ENCODE assay signal across 8 cellular contexts in the genomic region with DNA sequence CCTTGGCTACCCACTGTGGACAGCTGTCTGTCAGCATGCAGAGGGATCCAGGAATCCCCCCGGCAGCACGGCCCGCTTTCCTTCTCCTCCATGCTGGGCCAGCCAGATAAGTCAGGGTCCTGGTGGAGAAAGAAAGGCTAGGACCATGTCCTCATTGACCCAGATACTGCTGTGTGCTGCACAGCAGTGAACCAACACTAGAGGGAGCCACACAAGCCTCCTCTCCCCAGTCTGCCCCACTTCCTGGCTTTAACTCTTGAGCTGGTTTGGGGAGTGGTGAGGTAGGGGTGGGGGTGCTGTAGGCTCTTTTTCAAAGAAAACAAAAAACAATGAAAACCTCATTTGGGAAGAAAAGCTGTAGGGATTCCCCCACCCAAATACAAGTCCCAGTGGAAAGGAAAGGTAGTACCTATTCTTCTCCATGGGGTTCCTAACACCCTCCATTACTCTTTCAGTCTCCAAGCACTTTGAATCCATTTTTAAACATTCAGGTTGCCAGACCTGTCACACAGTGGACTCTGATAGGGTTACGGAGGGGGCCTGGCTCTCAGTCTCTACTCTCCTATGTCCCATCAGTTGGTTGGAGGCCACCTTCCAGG.
DNase-seq lines count a peak whose midpoint lies in the region; ATAC-seq and TF ChIP-seq lines count a peak whose summit lies in the region.

No MANE protein-coding gene starts in this region.

- DNase-seq in CMK (ENCODE audit: low read depth) (peak; percentile 20), Panc1 (ENCODE audit: low read depth, low spot score) (peak; percentile 27), endothelial cell (ENCODE audit: low spot score) (peak; percentile 60), T1000 (lab: John Stamatoyannopoulos, UW) (no peak)

- H3K27ac Mint-ChIP-seq in endothelial cell (ENCODE audit: unreplicated experiment) (no peak overlapping the region), nephron (no peak overlapping the region)

- no peaks in the 10 kb centered on the region for H3K27me3 ChIP-seq in Panc1 (ENCODE audit: control insufficient read depth, insufficient read depth, low read length)

- H3K36me3 ChIP-seq in Panc1 (ENCODE audit: control insufficient read depth, insufficient read depth, low read length), result peaks cover 16% of the 10 kb centered on the region

- no peaks in the 10 kb centered on the region; the same call in 1 of the 2 replicates for H3K4me1 ChIP-seq in Panc1 (ENCODE audit: control insufficient read depth, insufficient read depth, low read length)

- intact Hi-C loops in Panc1 (cut with micrococcal nuclease; ENCODE audit: unreplicated experiment), result no loop called here

- peaks cover 31% of the 10 kb centered on the region for H3K36me3 Mint-ChIP-seq in endothelial cell (ENCODE audit: low read depth, unreplicated experiment)
- H3K36me3 Mint-ChIP-seq in nephron (ENCODE audit: low read depth), result peaks cover 64% of the 10 kb centered on the region

- peaks cover 16% of the 10 kb centered on the region for H3K27me3 Mint-ChIP-seq in endothelial cell (ENCODE audit: unreplicated experiment)
- H3K27me3 Mint-ChIP-seq in nephron (ENCODE audit: low read depth), result peaks cover 4% of the 10 kb centered on the region

- H3K9me3 Mint-ChIP-seq in endothelial cell (ENCODE audit: unreplicated experiment), result no peaks in the 10 kb centered on the region
- H3K9me3 Mint-ChIP-seq in nephron, result no peaks in the 10 kb centered on the region

- POLR2A ChIA-PET in Panc1 (lab: Charles Lee), result no interaction called here

- H3K4me3 Mint-ChIP-seq in endothelial cell (ENCODE audit: unreplicated experiment) (peak overlapping the region; percentile 25), nephron (no peak overlapping the region)

- CTCF ChIA-PET in Panc1 (lab: Charles Lee), result interaction anchor here (0.6 to 1.4 kb wide), 2 partner anchors 26 to 194 kb away, joined by 3 to 5 read pairs; no protein-coding TSS in a partner anchor

- peaks cover 30% of the 10 kb centered on the region for H3K4me1 Mint-ChIP-seq in endothelial cell (ENCODE audit: unreplicated experiment)
- no peaks in the 10 kb centered on the region for H3K4me1 Mint-ChIP-seq in nephron

- H3K9me3 ChIP-seq in Panc1 (ENCODE audit: control insufficient read depth, insufficient read depth, low read depth, low read length), result no peaks in the 10 kb centered on the region

- no peak overlapping the region for H3K4me3 ChIP-seq in Panc1 (ENCODE audit: low read depth in 2 of 2, low read length in 2 of 2)

- in situ Hi-C loops in Panc1 (cut with HindIII; ENCODE audit: low pct_unique_long_range_greater_than_20kb, low sequenced_read_pairs), result no loop called here

- no peak overlapping the region for H3K27ac ChIP-seq in Panc1 (ENCODE audit: low read length)

- peak; percentile 83 for TF ChIP-seq CTCF in Panc1 (IDR thresholded peaks at IDR 0.05)
- peak; percentile 75 for TF ChIP-seq CTCF in endothelial cell (IDR thresholded peaks at IDR 0.05; ENCODE audit: unreplicated experiment)
- peak; percentile 48 to 56 (median 54) for TF ChIP-seq CTCF in nephron (IDR thresholded peaks at IDR 0.05; ENCODE audit: unreplicated experiment in 3 of 3)

- peak; percentile 54 for ATAC-seq in GM21381 (IDR thresholded peaks at IDR 0.05; ENCODE audit: unreplicated experiment)
- peak; percentile 66; the same call in 1 of the 2 replicates for ATAC-seq in Panc1
- ATAC-seq in HG02642 (IDR thresholded peaks at IDR 0.05; ENCODE audit: poor library complexity, unreplicated experiment), result no peak
- no peak for ATAC-seq in HG03196 (IDR thresholded peaks at IDR 0.05; ENCODE audit: unreplicated experiment)

- no TSS peak for BruUV-seq in Panc1 (replicated peaks; lab: Mats Ljungman, UMichigan)

Comparison
In these comparisons a context has a peak if more than half of its experiments do, and no peak if none do; other contexts are left out.
1. ATAC-seq: peak in GM21381 (single experiment) and Panc1 (single experiment); none in HG02642 (single experiment) and HG03196 (single experiment).
2. Peak in every context shown above with its lines, with median percentiles within 50 percentile points of each other: CTCF ChIP-seq.